1 cellular context compared by ENCODE assay signal in genomic region chr10:73161662-73162061, GRCh38.
TF ChIP-seq lines count a peak whose summit lies in the region.

No MANE protein-coding gene starts in this region.

TF ChIP-seq in GM12878, 131 proteins besides CTCF, POLR2A, EP300 and RAD21:
- TF ChIP-seq LARP7 (IDR thresholded peaks at IDR 0.05) (no peak), PAX8 (IDR thresholded peaks at IDR 0.05) (no peak), NRF1 (conservative IDR thresholded peaks at IDR 0.05; ENCODE audit: low read depth, low read length) (no peak), WRNIP1 (IDR thresholded peaks at IDR 0.05; ENCODE audit: borderline replicate concordance, low read depth, low read length) (no peak), RELA (IDR thresholded peaks at IDR 0.05; ENCODE audit: borderline replicate concordance, partially characterized antibody) (no peak), PAX5 (IDR thresholded peaks at IDR 0.05; ENCODE audit: borderline replicate concordance, low read depth, low read length) (no peak), YY1 (IDR thresholded peaks at IDR 0.05; ENCODE audit: low read depth, low read length) (no peak), MLLT1 (IDR thresholded peaks at IDR 0.05) (no peak)
